ENCODE assay signal across 20 cellular contexts in the genomic region with DNA sequence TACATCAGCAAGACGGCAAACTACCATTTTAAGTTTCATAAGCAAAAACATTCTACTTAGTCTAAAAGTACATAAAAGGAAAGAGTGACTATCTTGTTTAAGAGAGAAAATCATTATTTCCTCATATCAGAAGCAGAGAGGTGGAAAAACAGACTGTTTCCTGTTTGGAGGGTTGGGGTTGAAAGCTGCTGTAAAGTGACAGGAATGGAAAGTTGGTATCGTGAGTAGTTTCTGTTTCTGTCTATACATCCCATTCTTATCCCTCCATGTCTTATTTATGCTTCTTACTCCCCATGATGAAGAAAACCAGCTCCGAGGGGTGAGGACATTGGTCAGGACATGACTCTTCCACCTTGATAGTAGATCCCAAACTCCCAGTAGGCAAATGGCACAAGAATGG.
"Had no signal": no experiment of that assay in that cellular context is flagged by ENCODE, and none has a peak within 500 bp of the region (broad histone marks: within the 10 kb centered on the region; RNA-seq: fewer than 3 reads in every experiment).

No MANE protein-coding gene starts in this region.

- DNase-seq: activated CD4-positive, alpha-beta T cell treated with anti-CD3 and anti-CD28 coated beads, Interleukin-2, amount 50 U/mL, for 48 hours; activated effector memory CD4-positive, alpha-beta T cell treated with Interleukin-2 at 50 U/mL for 16 hours; activated naive CD8-positive, alpha-beta T cell treated with anti-CD3 and anti-CD28 coated beads, Interleukin-2, amount 10 ng/mL, durations not matched to agents 7 days and 5 days; activated T-cell treated with anti-CD3 and anti-CD28 coated beads for 4 hours; body of pancreas; endodermal cell; foreskin keratinocyte; hypothalamus; nucleus accumbens; posterior cingulate gyrus; stimulated activated CD4-positive, alpha-beta T cell treated with anti-CD3 and anti-CD28 coated beads, Interleukin-1b, Interleukin-23, amount 100 ng/mL, for 48 hours; stimulated activated CD8-positive, alpha-beta memory T cell treated with anti-CD3 and anti-CD28 coated beads, Interleukin-4, amount 100 ng/mL, for 48 hours; stimulated activated naive CD4-positive, alpha-beta T cell; T-cell; T1000 had no signal

- H3K27me3 Mint-ChIP-seq: activated naive CD8-positive, alpha-beta T cell treated with anti-CD3 and anti-CD28 coated beads, Interleukin-2, amount 10 ng/mL, durations not matched to agents 7 days and 5 days had no signal

- H3K27ac Mint-ChIP-seq: endodermal cell; mesothelial cell of epicardium; natural killer cell treated with Interleukin-12 subunit alpha and Interleukin-12 subunit beta and Interleukin-15 and Interleukin-18, amount 100 ng/mL, for 72 hours; T-cell had no signal

- H3K9me3 ChIP-seq: body of pancreas, tibial nerve had no signal

- H3K36me3 Mint-ChIP-seq: activated naive CD8-positive, alpha-beta T cell treated with anti-CD3 and anti-CD28 coated beads, Interleukin-2, amount 10 ng/mL, durations not matched to agents 7 days and 5 days; natural killer cell treated with Interleukin-12 subunit alpha and Interleukin-12 subunit beta and Interleukin-15 and Interleukin-18, amount 100 ng/mL, for 72 hours; T-cell had no signal

- H3K4me3 Mint-ChIP-seq: activated naive CD8-positive, alpha-beta T cell treated with anti-CD3 and anti-CD28 coated beads, Interleukin-2, amount 10 ng/mL, durations not matched to agents 7 days and 5 days; endodermal cell; mesothelial cell of epicardium; natural killer cell treated with Interleukin-12 subunit alpha and Interleukin-12 subunit beta and Interleukin-15 and Interleukin-18, amount 100 ng/mL, for 72 hours had no signal

- H3K9me3 Mint-ChIP-seq: activated naive CD8-positive, alpha-beta T cell treated with anti-CD3 and anti-CD28 coated beads, Interleukin-2, amount 10 ng/mL, durations not matched to agents 7 days and 5 days; endodermal cell; T-cell had no signal

- ATAC-seq: body of pancreas; foreskin keratinocyte; left lobe of liver; natural killer cell treated with Interleukin-12 subunit alpha and Interleukin-12 subunit beta and Interleukin-15 and Interleukin-18, amount 100 ng/mL, for 72 hours; SK-N-SH treated with all-trans-retinoic acid at 6 μM for 48 hours; T-cell had no signal

- H3K4me1 Mint-ChIP-seq: activated naive CD8-positive, alpha-beta T cell treated with anti-CD3 and anti-CD28 coated beads, Interleukin-2, amount 10 ng/mL, durations not matched to agents 7 days and 5 days; endodermal cell had no signal
